8 cellular contexts compared by ENCODE assay signal in the genomic region with DNA sequence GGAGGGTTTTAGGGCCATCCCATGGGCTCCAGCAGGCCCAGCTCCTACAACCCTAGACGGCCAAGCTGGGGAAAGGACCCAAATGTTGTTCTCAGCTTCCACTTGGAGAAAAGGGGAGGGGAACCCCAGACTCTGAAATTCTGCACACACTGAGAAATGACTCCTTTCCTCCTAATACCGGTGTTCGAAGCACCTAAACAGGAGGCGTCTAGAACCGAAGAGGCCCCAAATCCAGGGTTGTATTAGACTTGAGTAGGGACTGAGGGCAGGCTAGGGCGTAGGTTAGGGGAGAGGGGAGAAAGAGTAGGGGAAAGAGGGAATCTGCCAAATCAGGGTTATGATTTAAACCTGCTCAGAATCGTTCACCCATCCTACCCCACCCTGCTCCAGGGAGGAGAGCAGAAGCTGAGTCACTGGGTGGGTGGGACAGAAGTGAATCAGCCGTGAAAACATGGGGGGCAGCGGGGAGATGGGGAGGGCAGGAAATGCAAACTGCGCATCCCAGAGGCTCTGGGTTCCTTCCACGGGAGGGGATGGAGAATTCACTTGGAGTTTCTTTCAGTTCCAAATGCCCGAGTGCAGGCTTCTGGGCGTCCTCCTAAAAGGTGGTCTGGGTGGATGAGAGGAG.
DNase-seq lines count a peak whose midpoint lies in the region; ATAC-seq lines count a peak whose summit lies in the region.

No MANE protein-coding gene starts in this region.

- H3K4me3 ChIP-seq in iPS-18c (ENCODE audit: insufficient read depth, low read depth, low read length), result peak overlapping the region; percentile 84

- no peaks in the 10 kb centered on the region for H3K9me3 ChIP-seq in iPS-18c (ENCODE audit: control insufficient read depth, insufficient read depth, low read length)

- peak; percentile 41 for DNase-seq in CD1c-positive myeloid dendritic cell (ENCODE audit: extremely low spot score)
- DNase-seq in NCI-H226, result peak; percentile 92
- peak; percentile 74 for DNase-seq in astrocyte of the hippocampus (ENCODE audit: low read depth, low spot score)
- peak; percentile 72 for DNase-seq in stimulated activated CD8-positive, alpha-beta memory T cell treated with anti-CD3 and anti-CD28 coated beads, Interleukin-4, amount 100 ng/mL, for 48 hours
- no peak for DNase-seq in NCI-H1694 treated with DMSO at 0.1 percent for 48 hours (lab: John Stamatoyannopoulos, UW)
- no peak for DNase-seq in NCI-H69 (lab: John Stamatoyannopoulos, UW)

- ATAC-seq in HG03045 (IDR thresholded peaks at IDR 0.05; ENCODE audit: unreplicated experiment), result no peak

Comparison
In these comparisons a context has a peak if more than half of its experiments do, and no peak if none do; other contexts are left out.
1. DNase-seq: peak in CD1c-positive myeloid dendritic cell (single experiment), NCI-H226 (single experiment), astrocyte of the hippocampus (single experiment) and stimulated activated CD8-positive, alpha-beta memory T cell treated with anti-CD3 and anti-CD28 coated beads, Interleukin-4, amount 100 ng/mL, for 48 hours (single experiment); none in NCI-H1694 treated with DMSO at 0.1 percent for 48 hours (single experiment) and NCI-H69 (single experiment).